In genomic region chr12:49091056-49091835, GRCh38 we compare ENCODE assay signal across 9 cellular contexts. TPM values are rescaled to one million over a fixed set of nuclear protein-coding genes. Genes with fewer than 3 reads are reported as not detected.
DNase-seq lines count a peak whose midpoint lies in the region; ATAC-seq and TF ChIP-seq lines count a peak whose summit lies in the region.
"Had no signal": no experiment of that assay in that cellular context is flagged by ENCODE, and none has a peak within 500 bp of the region (broad histone marks: within the 10 kb centered on the region; RNA-seq: fewer than 3 reads in every experiment).

No MANE protein-coding gene starts in this region.

- H3K79me2 ChIP-seq in H9 (ENCODE audit: insufficient read depth, low read length) (no peaks in the 10 kb centered on the region), neural progenitor cell (ENCODE audit: low read depth) (no peaks in the 10 kb centered on the region), hepatocyte (no peaks in the 10 kb centered on the region)

- H3K4me2 ChIP-seq in H9 (ENCODE audit: insufficient read depth, insufficient read length, low read length) (peak overlapping the region; percentile 27), neural progenitor cell (peak overlapping the region; percentile 82), hepatocyte (no peak overlapping the region)

- H3K79me1 ChIP-seq in H9 (ENCODE audit: insufficient read depth, low read depth, low read length, poor library complexity, severe bottlenecking), result no peaks in the 10 kb centered on the region

- H4K8ac ChIP-seq in H9 (replicated peaks; ENCODE audit: insufficient read length, low read depth, low read length), result no peak overlapping the region

- TF ChIP-seq CTCF in CD4-positive, alpha-beta T cell (IDR thresholded peaks at IDR 0.05), result no peak
- TF ChIP-seq CTCF in H9 (conservative IDR thresholded peaks at IDR 0.05) (no peak), neural progenitor cell (IDR thresholded peaks at IDR 0.05) (no peak), hepatocyte (IDR thresholded peaks at IDR 0.05; ENCODE audit: poor library complexity) (no peak), Peyer's patch (IDR thresholded peaks at IDR 0.05) (no peak)

- no peak overlapping the region for H2BK5ac ChIP-seq in H9 (ENCODE audit: insufficient read length, low read length)

- no peak for ATAC-seq in CD4-positive, alpha-beta T cell (ENCODE audit: poor library complexity)
- no peak for ATAC-seq in GM19395 (IDR thresholded peaks at IDR 0.05; ENCODE audit: unreplicated experiment)

- peaks cover 8% of the 10 kb centered on the region for H4K20me1 ChIP-seq in H9 (ENCODE audit: control insufficient read depth, insufficient read depth, insufficient read length)
- peaks cover 37% of the 10 kb centered on the region for H4K20me1 ChIP-seq in neural progenitor cell (ENCODE audit: low read depth)
- H4K20me1 ChIP-seq in hepatocyte (ENCODE audit: insufficient read depth, poor library complexity, severe bottlenecking), result no peaks in the 10 kb centered on the region

- H3K27ac ChIP-seq in CD4-positive, alpha-beta T cell (ENCODE audit: low read depth, low read length), result no peak overlapping the region
- no peak overlapping the region for H3K27ac ChIP-seq in H9 (ENCODE audit: insufficient read length, low read depth, low read length)
- H3K27ac ChIP-seq in neural progenitor cell, result no peak overlapping the region
- no peak overlapping the region for H3K27ac ChIP-seq in hepatocyte
- no peak overlapping the region for H3K27ac ChIP-seq in Peyer's patch
- H3K27ac ChIP-seq: pancreas had no signal

- H2BK15ac ChIP-seq in H9 (ENCODE audit: low read depth, low read length), result no peak overlapping the region

- no peak overlapping the region for H3K14ac ChIP-seq in H9 (ENCODE audit: insufficient read depth, low read length)

- no peak overlapping the region for H2AK5ac ChIP-seq in H9 (ENCODE audit: insufficient read length, low read length)

- H3K27ac Mint-ChIP-seq in CD4-positive, alpha-beta T cell, result no peak overlapping the region
- no peak overlapping the region for H3K27ac Mint-ChIP-seq in H9
- H3K27ac Mint-ChIP-seq in dendritic cell treated with granulocyte-macrophage colony-stimulating factor and Interleukin-4, amounts not matched to agents 40 ng/mL and 50 ng/mL, for 4 days, result no peak overlapping the region
- no peak overlapping the region for H3K27ac Mint-ChIP-seq in neural progenitor cell

- H3K9me2 ChIP-seq in hepatocyte (replicated peaks; ENCODE audit: insufficient read depth), result no peaks in the 10 kb centered on the region

- no peak overlapping the region for H4K5ac ChIP-seq in H9 (ENCODE audit: insufficient read length, low read depth, low read length)

- peaks cover 80% of the 10 kb centered on the region for H3K27me3 Mint-ChIP-seq in CD4-positive, alpha-beta T cell
- peaks cover 97% of the 10 kb centered on the region for H3K27me3 Mint-ChIP-seq in H9 (ENCODE audit: low read depth)
- peaks cover 89% of the 10 kb centered on the region for H3K27me3 Mint-ChIP-seq in dendritic cell treated with granulocyte-macrophage colony-stimulating factor and Interleukin-4, amounts not matched to agents 40 ng/mL and 50 ng/mL, for 4 days
- H3K27me3 Mint-ChIP-seq in neural progenitor cell (ENCODE audit: insufficient read depth, low read depth), result peaks cover 81% of the 10 kb centered on the region

- no peak overlapping the region for H3K56ac ChIP-seq in H9 (ENCODE audit: insufficient read length, low read depth, low read length)

- intact Hi-C loops in CD4-positive, alpha-beta T cell (cut with DNase I, micrococcal nuclease), result no loop called here
- intact Hi-C loops in dendritic cell treated with granulocyte-macrophage colony-stimulating factor and Interleukin-4, amounts not matched to agents 40 ng/mL and 50 ng/mL, for 4 days (cut with micrococcal nuclease), result no loop called here

- CTCF ChIA-PET in CD4-positive, alpha-beta T cell (lab: Charles Lee), result interaction anchor here (0.6 to 3.1 kb wide), 12 partner anchors 16 to 239 kb away, joined by 3 to 29 read pairs (median 4); partner anchors contain the start of genes DDX23, LMBR1L, RHEBL1 and TUBA1B

- H3T11ph ChIP-seq in H9 (ENCODE audit: low read length), result no peak overlapping the region

- H3K4me3 Mint-ChIP-seq in CD4-positive, alpha-beta T cell, result peak overlapping the region; percentile 54
- H3K4me3 Mint-ChIP-seq in H9 (peak overlapping the region in 1 of 2 experiments; percentile 77; a peak in 3 of 5 replicates), neural progenitor cell (peak overlapping the region; percentile 81)
- H3K4me3 Mint-ChIP-seq in dendritic cell treated with granulocyte-macrophage colony-stimulating factor and Interleukin-4, amounts not matched to agents 40 ng/mL and 50 ng/mL, for 4 days, result peak overlapping the region; percentile 53

- no peak for TF ChIP-seq POLR2A in Peyer's patch (IDR thresholded peaks at IDR 0.05)

- H3K36me3 Mint-ChIP-seq in CD4-positive, alpha-beta T cell (ENCODE audit: low read depth), result no peaks in the 10 kb centered on the region
- H3K36me3 Mint-ChIP-seq in H9 (ENCODE audit: insufficient read depth in 1 of 3, low read depth in 3 of 3), result peaks cover 0 to 2% (median 0%) of the 10 kb centered on the region in 3 experiments; a peak in 2 of 7 replicates
- peaks cover 10% of the 10 kb centered on the region for H3K36me3 Mint-ChIP-seq in dendritic cell treated with granulocyte-macrophage colony-stimulating factor and Interleukin-4, amounts not matched to agents 40 ng/mL and 50 ng/mL, for 4 days (ENCODE audit: low read depth)
- peaks cover 12% of the 10 kb centered on the region for H3K36me3 Mint-ChIP-seq in neural progenitor cell

- H3K27me3 ChIP-seq in CD4-positive, alpha-beta T cell (ENCODE audit: control insufficient read depth, insufficient read depth, low read length), result peaks cover 67% of the 10 kb centered on the region
- H3K27me3 ChIP-seq in H9 (ENCODE audit: insufficient read depth, low read length) (peaks cover 72% of the 10 kb centered on the region), neural progenitor cell (peaks cover 95% of the 10 kb centered on the region), hepatocyte (peaks cover 74% of the 10 kb centered on the region), Peyer's patch (peaks cover 0 to 49% of the 10 kb centered on the region in 2 donors)

- peaks cover 56% of the 10 kb centered on the region for H3F3A ChIP-seq in neural progenitor cell (ENCODE audit: low read depth)

- WGBS in H9 (ENCODE audit: extremely low coverage, insufficient read length, low lambda C conversion rate), result no CpG with 5 or more reads among the region's 41 CpGs
- WGBS in hepatocyte (ENCODE audit: low lambda C conversion rate, missing lambda C conversion rate), result 70% methylated on average over 35 of the region's 41 CpGs

- H3K4me1 ChIP-seq in H9 (ENCODE audit: insufficient read depth, low read length), result no peaks in the 10 kb centered on the region
- H3K4me1 ChIP-seq in neural progenitor cell, result peaks cover 40% of the 10 kb centered on the region
- H3K4me1 ChIP-seq in hepatocyte (ENCODE audit: insufficient read depth), result peaks cover 10% of the 10 kb centered on the region
- peaks cover 0 to 53% (median 19%) of the 10 kb centered on the region in 4 donors for H3K4me1 ChIP-seq in Peyer's patch

- H3K4me3 ChIP-seq in neural progenitor cell (peak overlapping the region; percentile 45), hepatocyte (no peak overlapping the region), Peyer's patch (peak overlapping the region in 1 of 4 donors; percentile 23)

- peaks cover 75% of the 10 kb centered on the region for H3K4me1 Mint-ChIP-seq in CD4-positive, alpha-beta T cell (ENCODE audit: low read depth)
- H3K4me1 Mint-ChIP-seq in H9 (peaks cover 36 to 61% of the 10 kb centered on the region in 2 experiments), neural progenitor cell (peaks cover 52% of the 10 kb centered on the region)
- peaks cover 65% of the 10 kb centered on the region for H3K4me1 Mint-ChIP-seq in dendritic cell treated with granulocyte-macrophage colony-stimulating factor and Interleukin-4, amounts not matched to agents 40 ng/mL and 50 ng/mL, for 4 days (ENCODE audit: low read depth)

- H3K9me3 ChIP-seq in CD4-positive, alpha-beta T cell (ENCODE audit: control insufficient read depth, low read length), result no peaks in the 10 kb centered on the region
- H3K9me3 ChIP-seq in H9 (ENCODE audit: control insufficient read depth, low read depth, low read length) (no peaks in the 10 kb centered on the region), neural progenitor cell (ENCODE audit: low read depth) (no peaks in the 10 kb centered on the region), hepatocyte (ENCODE audit: low read depth) (no peaks in the 10 kb centered on the region), Peyer's patch (no peaks in the 10 kb centered on the region)
- H3K9me3 ChIP-seq: pancreas had no signal

- DNase-seq in CD4-positive, alpha-beta T cell, result no peak
- DNase-seq in H9 (peak; percentile 47), neural progenitor cell (ENCODE audit: low spot score) (peak; percentile 38), hepatocyte (ENCODE audit: low spot score) (no peak), Peyer's patch (no peak), midbrain (lab: John Stamatoyannopoulos, UW) (no peak)

- POLR2A ChIA-PET in CD4-positive, alpha-beta T cell (lab: Charles Lee), result interaction anchor here (1.0 to 4.9 kb wide), 5 partner anchors 9 to 239 kb away, joined by 3 to 42 read pairs (median 3); partner anchors contain the start of genes DDX23, TUBA1A and TUBA1B

- H2AFZ ChIP-seq in H9 (ENCODE audit: low read length), result no peak overlapping the region
- peak overlapping the region; percentile 74 for H2AFZ ChIP-seq in neural progenitor cell (replicated peaks)
- H2AFZ ChIP-seq in hepatocyte, result no peak overlapping the region

- no peak overlapping the region for H3K4ac ChIP-seq in H9 (ENCODE audit: low read depth, low read length)

- H3K9me3 Mint-ChIP-seq in CD4-positive, alpha-beta T cell, result no peaks in the 10 kb centered on the region
- H3K9me3 Mint-ChIP-seq in H9, result no peaks in the 10 kb centered on the region; a peak in 1 of 5 replicates
- H3K9me3 Mint-ChIP-seq in dendritic cell treated with granulocyte-macrophage colony-stimulating factor and Interleukin-4, amounts not matched to agents 40 ng/mL and 50 ng/mL, for 4 days, result no peaks in the 10 kb centered on the region
- peaks cover 2% of the 10 kb centered on the region for H3K9me3 Mint-ChIP-seq in neural progenitor cell

- no peak overlapping the region for H2BK20ac ChIP-seq in H9 (ENCODE audit: low read depth, low read length, poor library complexity, severe bottlenecking)

- no peak overlapping the region for H3K23ac ChIP-seq in H9 (ENCODE audit: insufficient read length, low read depth, low read length)

- peak overlapping the region; percentile 37 for H3K18ac ChIP-seq in H9 (ENCODE audit: insufficient read length, low read depth, low read length)

- H3K9ac ChIP-seq in H9 (ENCODE audit: extremely low read depth, insufficient read length, low read length) (no peak overlapping the region), neural progenitor cell (no peak overlapping the region)

- H2BK120ac ChIP-seq in H9 (ENCODE audit: low read depth, low read length, poor library complexity, severe bottlenecking), result no peak overlapping the region

- H4K91ac ChIP-seq in H9 (ENCODE audit: insufficient read length, low read depth, low read length), result no peak overlapping the region

- H3K23me2 ChIP-seq in H9 (ENCODE audit: insufficient read length, low read depth, low read length, poor library complexity, severe bottlenecking), result peaks cover 18% of the 10 kb centered on the region

- no peaks in the 10 kb centered on the region for H3K36me3 ChIP-seq in neural progenitor cell
- H3K36me3 ChIP-seq in hepatocyte (replicated peaks; ENCODE audit: insufficient read depth, low read depth), result no peaks in the 10 kb centered on the region
- no peaks in the 10 kb centered on the region for H3K36me3 ChIP-seq in Peyer's patch
- H3K36me3 ChIP-seq: pancreas had no signal

- H2BK12ac ChIP-seq in H9 (ENCODE audit: insufficient read length, low read depth, low read length), result no peak overlapping the region

RNA-seq across cellular contexts. Expression of gene DHH, which starts 3.4 kb away (rescaled TPM):
- total RNA-seq in CD4-positive, alpha-beta T cell, result 1 to 10 TPM in 1 of 2 experiments, under 1 TPM in 1; 0.71 to 1.1 TPM
- total RNA-seq in H9 (2021) (0.13 and 0.20 TPM in 2 replicates), neural progenitor cell (ENCODE audit: low replicate concordance) (0.03 TPM in 1 of 2 replicates, not detected in the other), hepatocyte (0.28 TPM in 1 of 2 replicates, not detected in the other), Peyer's patch (1 to 10 TPM in 1 of 4 donors, under 1 TPM in 1, not detected in 2; 0.19 to 2.5 TPM)
- not detected in 2 replicates for polyA plus RNA-seq in hepatocyte

RNA-seq across cellular contexts. Expression of gene LMBR1L, which starts 19.4 kb away (rescaled TPM):
- total RNA-seq in CD4-positive, alpha-beta T cell, result 100 to 1,000 TPM; 401 to 418 TPM
- total RNA-seq in H9 (2021), result 50.4 and 55.1 TPM in 2 replicates
- total RNA-seq in neural progenitor cell (ENCODE audit: low replicate concordance), result 32.7 and 69.5 TPM in 2 replicates
- 33.3 and 55.1 TPM in 2 replicates for total RNA-seq in hepatocyte
- polyA plus RNA-seq in hepatocyte, result 74.1 and 79.8 TPM in 2 replicates
- 10 to 100 TPM; 34.7 to 93.7 (median 84.7) TPM for total RNA-seq in Peyer's patch

RNA-seq across cellular contexts. Expression of gene RHEBL1, which starts 21.5 kb away (rescaled TPM):
- 1 to 10 TPM; 5.1 to 6.0 TPM for total RNA-seq in CD4-positive, alpha-beta T cell
- total RNA-seq in H9 (2021) (4.0 and 4.1 TPM in 2 replicates), neural progenitor cell (ENCODE audit: low replicate concordance) (5.3 and 6.0 TPM in 2 replicates), hepatocyte (0.30 TPM in 1 of 2 replicates, not detected in the other), Peyer's patch (not detected)
- polyA plus RNA-seq in hepatocyte, result not detected in 2 replicates

RNA-seq across cellular contexts. Expression of gene KMT2D, which starts 30.7 kb away (rescaled TPM):
- total RNA-seq in CD4-positive, alpha-beta T cell, result 100 to 1,000 TPM; 107 to 110 TPM
- total RNA-seq in H9 (2021) (83.9 and 93.7 TPM in 2 replicates), neural progenitor cell (ENCODE audit: low replicate concordance) (19.0 and 31.3 TPM in 2 replicates), hepatocyte (18.2 and 37.3 TPM in 2 replicates), Peyer's patch (100 to 1,000 TPM; 126 to 161 (median 146) TPM)
- polyA plus RNA-seq in hepatocyte, result 31.2 and 39.8 TPM in 2 replicates

RNA-seq across cellular contexts. Expression of gene TUBA1B, which starts 39.9 kb away (rescaled TPM):
- 100 to 1,000 TPM; 116 to 120 TPM for total RNA-seq in CD4-positive, alpha-beta T cell
- 2,063 and 2,102 TPM in 2 replicates for total RNA-seq in H9 (2021)
- total RNA-seq in neural progenitor cell (ENCODE audit: low replicate concordance), result 2,741 and 4,208 TPM in 2 replicates
- 652 and 722 TPM in 2 replicates for total RNA-seq in hepatocyte
- 558 and 608 TPM in 2 replicates for polyA plus RNA-seq in hepatocyte
- 100 to 1,000 TPM; 154 to 578 (median 243) TPM for total RNA-seq in Peyer's patch

Comparison
In these comparisons a context has a peak if more than half of its experiments do, and no peak if none do; other contexts are left out.
1. DNase-seq: peak in H9 (single experiment) and neural progenitor cell (single experiment); none in CD4-positive, alpha-beta T cell (0 of 10), hepatocyte (single experiment), Peyer's patch (0 of 3) and midbrain (single experiment).